In genomic region chr14:54396493-54397335, GRCh38 we compare ENCODE assay signal across 8 cellular contexts. TPM values are rescaled to one million over a fixed set of nuclear protein-coding genes. Genes with fewer than 3 reads are reported as not detected.
A peak's percentile ranks its signal among the peaks of the same experiment; 100 is the strongest.
DNase-seq lines count a peak whose midpoint lies in the region; ATAC-seq and TF ChIP-seq lines count a peak whose summit lies in the region.

A gene with protein sequence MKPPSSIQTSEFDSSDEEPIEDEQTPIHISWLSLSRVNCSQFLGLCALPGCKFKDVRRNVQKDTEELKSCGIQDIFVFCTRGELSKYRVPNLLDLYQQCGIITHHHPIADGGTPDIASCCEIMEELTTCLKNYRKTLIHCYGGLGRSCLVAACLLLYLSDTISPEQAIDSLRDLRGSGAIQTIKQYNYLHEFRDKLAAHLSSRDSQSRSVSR (plus strand): TSS chr14:54397007. CDS start chr14:54397069, 62 bp downstream.

- H3K36me3 Mint-ChIP-seq in activated T-cell treated with anti-CD3 and anti-CD28 coated beads, Interleukin-2, amount 50 U/mL, for 4 hours (ENCODE audit: insufficient read depth), result no peaks in the 10 kb centered on the region

- H3K27me3 ChIP-seq in DND-41 (ENCODE audit: insufficient read depth, low read length, poor library complexity) (no peaks in the 10 kb centered on the region), KMS-11 (ENCODE audit: insufficient read depth, low read depth) (no peaks in the 10 kb centered on the region), Panc1 (ENCODE audit: control insufficient read depth, insufficient read depth, low read length) (no peaks in the 10 kb centered on the region), esophagus muscularis mucosa (no peaks in the 10 kb centered on the region)

- H3K79me2 ChIP-seq in DND-41 (ENCODE audit: insufficient read depth, low read length) (peaks cover 45% of the 10 kb centered on the region), KMS-11 (ENCODE audit: insufficient read depth, low read depth) (no peaks in the 10 kb centered on the region)

- peak within 1 kb of the TSS; percentile 76 for H3K4me3 Mint-ChIP-seq in activated T-cell treated with anti-CD3 and anti-CD28 coated beads, Interleukin-2, amount 50 U/mL, for 4 hours

- H3K4me1 Mint-ChIP-seq in activated T-cell treated with anti-CD3 and anti-CD28 coated beads, Interleukin-2, amount 50 U/mL, for 4 hours (ENCODE audit: low read depth), result peaks cover 15% of the 10 kb centered on the region

- H3K27me3 Mint-ChIP-seq in activated T-cell treated with anti-CD3 and anti-CD28 coated beads, Interleukin-2, amount 50 U/mL, for 4 hours (ENCODE audit: low read depth), result no peaks in the 10 kb centered on the region

- H3K36me3 ChIP-seq in DND-41 (ENCODE audit: insufficient read depth, low read length), result peaks cover 33% of the 10 kb centered on the region
- no peaks in the 10 kb centered on the region for H3K36me3 ChIP-seq in KMS-11 (ENCODE audit: insufficient read depth)
- H3K36me3 ChIP-seq in Panc1 (ENCODE audit: control insufficient read depth, insufficient read depth, low read length), result peaks cover 3% of the 10 kb centered on the region
- H3K36me3 ChIP-seq in esophagus muscularis mucosa, result no peaks in the 10 kb centered on the region

- H3K4me1 ChIP-seq in DND-41 (ENCODE audit: insufficient read depth, low read length) (peaks cover 35% of the 10 kb centered on the region), KMS-11 (ENCODE audit: low read depth, poor library complexity, severe bottlenecking) (peaks cover 8% of the 10 kb centered on the region), Panc1 (ENCODE audit: control insufficient read depth, insufficient read depth, low read length) (peaks cover 4% of the 10 kb centered on the region; the same call in 1 of the 2 replicates), esophagus muscularis mucosa (peaks cover 8 to 15% (median 9%) of the 10 kb centered on the region in 4 donors)

- in situ Hi-C loops in Panc1 (cut with HindIII; ENCODE audit: low pct_unique_long_range_greater_than_20kb, low sequenced_read_pairs), result no loop called here

- TF ChIP-seq EP300 in esophagus muscularis mucosa (IDR thresholded peaks at IDR 0.05), result no peak

- POLR2A ChIA-PET in Panc1 (lab: Charles Lee), result no interaction called here

- CTCF ChIA-PET in Panc1 (lab: Charles Lee), result no interaction called here

- peak within 1 kb of the TSS; percentile 82 for H2AFZ ChIP-seq in DND-41 (ENCODE audit: low read depth, low read length)
- H2AFZ ChIP-seq in KMS-11 (ENCODE audit: low read depth), result peak within 1 kb of the TSS; percentile 86

- intact Hi-C loops in Panc1 (cut with micrococcal nuclease; ENCODE audit: unreplicated experiment), result no loop called here
- intact Hi-C loops in esophagus muscularis mucosa (cut with DNase I), result loop anchor here (5.0 kb wide), 1 partner anchor 46 kb away; the partner anchor contains the start of gene CNIH1

- H3K4me3 ChIP-seq in DND-41 (ENCODE audit: low read depth in 1 of 2, low read length in 2 of 2) (peak within 1 kb of the TSS; percentile 92 to 99), KMS-11 (IDR thresholded peaks at IDR 0.05; ENCODE audit: insufficient read depth, low read depth, low read length) (no peak within 1 kb of the TSS), Panc1 (ENCODE audit: low read depth in 2 of 2, low read length in 2 of 2) (peak within 1 kb of the TSS; percentile 62 to 76), esophagus muscularis mucosa (peak within 1 kb of the TSS; percentile 59 to 90 (median 68))

- BruUV-seq in Panc1 (replicated peaks; lab: Mats Ljungman, UMichigan), result no TSS peak

- ATAC-seq in DND-41 (ENCODE audit: insufficient read depth, low read depth), result peak; percentile 92
- peak; percentile 97 for ATAC-seq in GM21737 (IDR thresholded peaks at IDR 0.05; ENCODE audit: unreplicated experiment)
- ATAC-seq in Panc1, result peak; percentile 98
- peak; percentile 97 for ATAC-seq in activated T-cell treated with anti-CD3 and anti-CD28 coated beads, Interleukin-2, amount 50 U/mL, for 4 hours

- DNase-seq in DND-41, result peak; percentile 98
- DNase-seq in Panc1 (ENCODE audit: low read depth, low spot score), result peak; percentile 87
- DNase-seq in activated T-cell treated with anti-CD3 and anti-CD28 coated beads, Interleukin-2, amount 50 U/mL, for 4 hours, result peak; percentile 94
- peak; percentile 100 for DNase-seq in esophagus muscularis mucosa (ENCODE audit: extremely low spot score)
- DNase-seq in myocyte (ENCODE audit: low read depth), result peak; percentile 100
- peak; percentile 90 to 96 for DNase-seq in stimulated activated CD8-positive, alpha-beta memory T cell treated with anti-CD3 and anti-CD28 coated beads, Interleukin-7, amount 100 ng/mL, for 48 hours (ENCODE audit: extremely low read depth in 1 of 2, low read depth in 1 of 2)

- no peaks in the 10 kb centered on the region for H3K9me3 Mint-ChIP-seq in activated T-cell treated with anti-CD3 and anti-CD28 coated beads, Interleukin-2, amount 50 U/mL, for 4 hours

- H4K20me1 ChIP-seq in DND-41 (ENCODE audit: insufficient read depth, low read length) (peaks cover 8% of the 10 kb centered on the region), KMS-11 (ENCODE audit: insufficient read depth) (no peaks in the 10 kb centered on the region)

- H3K27ac ChIP-seq in DND-41 (ENCODE audit: low read length) (peak within 1 kb of the TSS; percentile 87), KMS-11 (peak within 1 kb of the TSS; percentile 40), Panc1 (ENCODE audit: low read length) (peak within 1 kb of the TSS; percentile 81), esophagus muscularis mucosa (replicated peaks in 1 of 4) (peak within 1 kb of the TSS; percentile 17 to 56 (median 42))

- TF ChIP-seq CTCF in DND-41 (IDR thresholded peaks at IDR 0.05; ENCODE audit: borderline replicate concordance, extremely low read depth, low read length, poor library complexity, severe bottlenecking), result peak; percentile 50
- peak; percentile 52 for TF ChIP-seq CTCF in KMS-11 (conservative IDR thresholded peaks at IDR 0.05; ENCODE audit: low read depth, low read length)
- TF ChIP-seq CTCF in Panc1 (IDR thresholded peaks at IDR 0.05), result peak; percentile 27; the same call in 1 of the 2 replicates
- peak; percentile 50 to 63 (median 58) for TF ChIP-seq CTCF in esophagus muscularis mucosa (IDR thresholded peaks at IDR 0.05)

- peak; percentile 27 for TF ChIP-seq POLR2A in esophagus muscularis mucosa (IDR thresholded peaks at IDR 0.05; ENCODE audit: low read depth)

- no peaks in the 10 kb centered on the region for H3K9me3 ChIP-seq in DND-41 (ENCODE audit: insufficient read depth, low read length, severe bottlenecking)
- no peaks in the 10 kb centered on the region for H3K9me3 ChIP-seq in Panc1 (ENCODE audit: control insufficient read depth, insufficient read depth, low read depth, low read length)
- no peaks in the 10 kb centered on the region for H3K9me3 ChIP-seq in esophagus muscularis mucosa

- 5% methylated on average over 18 of the region's 76 CpGs for WGBS in esophagus muscularis mucosa

- H3K9ac ChIP-seq in DND-41 (ENCODE audit: low read depth, low read length) (peak within 1 kb of the TSS; percentile 94), KMS-11 (peak within 1 kb of the TSS; percentile 76)

- peak within 1 kb of the TSS; percentile 95 for H3K4me2 ChIP-seq in DND-41 (ENCODE audit: insufficient read depth, low read length)
- peak within 1 kb of the TSS; percentile 76 for H3K4me2 ChIP-seq in KMS-11

RNA-seq across cellular contexts. Expression of the gene that starts here (rescaled TPM):
- total RNA-seq in Panc1 (2021; ENCODE audit: unreplicated experiment) (36.1 TPM), esophagus muscularis mucosa (1 to 10 TPM in 2 of 4 donors, under 1 TPM in 2; 0.65 to 4.8 (median 1.0) TPM), myocyte (3.5 and 5.0 TPM in 2 replicates)
- 9.0 TPM for polyA plus RNA-seq in Panc1 (2012; ENCODE audit: insufficient read length)
- total RNA-seq in activated T-cell treated with anti-CD3 and anti-CD28 coated beads, Interleukin-2, amount 50 U/mL, for 4 hours, result 10 to 100 TPM in 1 of 3 donors, 1 to 10 TPM in 2; 9.0 to 10.5 (median 9.8) TPM
- polyA plus RNA-seq in myocyte (2012), result 3.4 TPM
